In the genomic region with DNA sequence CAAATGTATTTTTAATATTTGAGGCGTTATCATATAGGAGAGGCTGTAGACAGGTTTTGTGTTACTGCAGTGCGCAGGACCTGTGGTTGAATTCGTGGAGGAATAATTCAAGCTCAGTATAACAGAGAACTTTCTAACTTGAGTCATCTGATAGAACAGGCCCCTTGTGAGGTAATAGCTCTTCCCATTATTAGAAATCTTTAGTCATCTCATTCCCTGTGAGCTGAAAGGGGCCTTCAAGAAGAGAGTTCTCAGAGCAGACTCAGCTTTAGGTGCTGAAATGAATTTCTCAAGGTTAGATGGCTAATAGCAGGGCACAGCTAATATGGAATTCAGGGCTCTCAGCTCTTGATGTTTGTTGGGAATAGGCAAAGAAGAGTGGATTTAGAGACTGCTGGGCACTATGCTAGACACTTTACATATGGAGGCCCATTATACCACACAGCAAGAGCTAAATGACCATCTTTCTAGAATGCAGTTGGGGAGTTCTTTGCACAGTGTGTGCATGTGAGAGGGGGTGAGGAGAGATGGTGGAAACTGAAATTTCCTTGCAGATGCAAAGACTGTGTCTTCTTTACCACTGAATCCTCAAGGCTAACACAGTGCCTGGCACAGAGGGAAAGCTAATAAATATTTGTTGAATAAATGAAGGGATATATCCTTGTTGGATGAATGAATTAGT, we compare ENCODE assay signal across 16 cellular contexts.
DNase-seq lines count a peak whose midpoint lies in the region; TF ChIP-seq lines count a peak whose summit lies in the region.
"Had no signal": no experiment of that assay in that cellular context is flagged by ENCODE, and none has a peak within 500 bp of the region (broad histone marks: within the 10 kb centered on the region; RNA-seq: fewer than 3 reads in every experiment).

No MANE protein-coding gene starts in this region.

- H3K4me3 ChIP-seq in fibroblast of the aortic adventitia (ENCODE audit: low read depth, low read length): no peak overlapping the region
- H3K4me3 ChIP-seq: suprapubic skin had no signal

- peaks cover 10% of the 10 kb centered on the region for H3K36me3 Mint-ChIP-seq in T-helper 2 cell treated with Interferon-gamma antibody and Interleukin-4, amounts not matched to agents 5 μg/mL and 100 μg/mL, for 36 hours (ENCODE audit: low read depth)
- H3K36me3 Mint-ChIP-seq in activated CD4-positive, alpha-beta memory T cell treated with anti-CD3 and anti-CD28 coated beads for 36 hours: peaks cover 21% of the 10 kb centered on the region
- peaks cover 0 to 3% (median 0%) of the 10 kb centered on the region in 3 donors for H3K36me3 Mint-ChIP-seq in immature natural killer cell

- no peak overlapping the region for H3K4me3 Mint-ChIP-seq in T-helper 2 cell treated with Interferon-gamma antibody and Interleukin-4, amounts not matched to agents 5 μg/mL and 100 μg/mL, for 36 hours
- no peak overlapping the region for H3K4me3 Mint-ChIP-seq in activated CD4-positive, alpha-beta memory T cell treated with anti-CD3 and anti-CD28 coated beads for 36 hours
- H3K4me3 Mint-ChIP-seq in immature natural killer cell: no peak overlapping the region

- no peaks in the 10 kb centered on the region for H3K27me3 Mint-ChIP-seq in T-helper 2 cell treated with Interferon-gamma antibody and Interleukin-4, amounts not matched to agents 5 μg/mL and 100 μg/mL, for 36 hours (ENCODE audit: low read depth)
- no peaks in the 10 kb centered on the region for H3K27me3 Mint-ChIP-seq in activated CD4-positive, alpha-beta memory T cell treated with anti-CD3 and anti-CD28 coated beads for 36 hours
- peaks cover 0 to 2% (median 2%) of the 10 kb centered on the region in 3 donors for H3K27me3 Mint-ChIP-seq in immature natural killer cell (ENCODE audit: low read depth in 3 of 3)

- TF ChIP-seq CTCF in GM20000 (IDR thresholded peaks at IDR 0.05; ENCODE audit: extremely low read depth, missing control alignments) (no peak), fibroblast of the aortic adventitia (IDR thresholded peaks at IDR 0.05; ENCODE audit: insufficient read depth, low read length) (no peak)

- DNase-seq in AG08395 (ENCODE audit: low spot score) (peak; percentile 12), GM20000 (ENCODE audit: low spot score) (peak; percentile 11), LHCN-M2 (ENCODE audit: low read depth) (peak; percentile 34), fibroblast of the aortic adventitia (ENCODE audit: low read depth) (peak; percentile 42), ecto neural progenitor cell (ENCODE audit: low spot score) (no peak), immature natural killer cell (no peak)
- no peak for DNase-seq in T-helper 2 cell treated with Interferon-gamma antibody and Interleukin-4, amounts not matched to agents 5 μg/mL and 100 μg/mL, for 36 hours (ENCODE audit: low spot score)
- no peak for DNase-seq in activated CD4-positive, alpha-beta memory T cell treated with anti-CD3 and anti-CD28 coated beads for 36 hours
- DNase-seq: activated CD4-positive, alpha-beta T cell treated with anti-CD3 and anti-CD28 coated beads, Interleukin-2, amount 50 U/mL, for 4 hours; Calu3; effector CD8-positive, alpha-beta T cell; kidney glomerular epithelial cell; NCI-H2029; T1000 had no signal

- peaks cover 7% of the 10 kb centered on the region for H3K9me3 Mint-ChIP-seq in T-helper 2 cell treated with Interferon-gamma antibody and Interleukin-4, amounts not matched to agents 5 μg/mL and 100 μg/mL, for 36 hours
- H3K9me3 Mint-ChIP-seq in activated CD4-positive, alpha-beta memory T cell treated with anti-CD3 and anti-CD28 coated beads for 36 hours: peaks cover 6% of the 10 kb centered on the region
- no peaks in the 10 kb centered on the region for H3K9me3 Mint-ChIP-seq in immature natural killer cell

- CTCF ChIA-PET in activated CD4-positive, alpha-beta memory T cell treated with anti-CD3 and anti-CD28 coated beads for 36 hours (lab: Charles Lee): no interaction called here

- peaks cover 3% of the 10 kb centered on the region for H3K4me1 Mint-ChIP-seq in T-helper 2 cell treated with Interferon-gamma antibody and Interleukin-4, amounts not matched to agents 5 μg/mL and 100 μg/mL, for 36 hours (ENCODE audit: low read depth)
- H3K4me1 Mint-ChIP-seq in activated CD4-positive, alpha-beta memory T cell treated with anti-CD3 and anti-CD28 coated beads for 36 hours (ENCODE audit: low read depth): peaks cover 10% of the 10 kb centered on the region
- H3K4me1 Mint-ChIP-seq in immature natural killer cell: no peaks in the 10 kb centered on the region

- intact Hi-C loops in activated CD4-positive, alpha-beta memory T cell treated with anti-CD3 and anti-CD28 coated beads for 36 hours (cut with micrococcal nuclease): no loop called here

- no peak overlapping the region for H3K27ac Mint-ChIP-seq in T-helper 2 cell treated with Interferon-gamma antibody and Interleukin-4, amounts not matched to agents 5 μg/mL and 100 μg/mL, for 36 hours
- H3K27ac Mint-ChIP-seq in activated CD4-positive, alpha-beta memory T cell treated with anti-CD3 and anti-CD28 coated beads for 36 hours: no peak overlapping the region
- no peak overlapping the region for H3K27ac Mint-ChIP-seq in immature natural killer cell
- H3K27ac Mint-ChIP-seq: activated T-helper 2 cell treated with anti-CD3 and anti-CD28 coated beads, Interferon-gamma antibody, Interleukin-2, Interleukin-4, amounts not matched to agents 10 μg/mL and 5 μg/mL and 100 μg/mL, durations not matched to agents 14 hours and 24 hours and 36 hours had no signal

- POLR2A ChIA-PET in activated CD4-positive, alpha-beta memory T cell treated with anti-CD3 and anti-CD28 coated beads for 36 hours (lab: Charles Lee): no interaction called here

Comparison
In these comparisons a context has a peak if more than half of its experiments do, and no peak if none do; other contexts are left out.
1. DNase-seq: peak in AG08395 (single experiment), GM20000 (single experiment), LHCN-M2 (single experiment) and fibroblast of the aortic adventitia (single experiment); none in T-helper 2 cell treated with Interferon-gamma antibody and Interleukin-4, amounts not matched to agents 5 μg/mL and 100 μg/mL, for 36 hours (single experiment), activated CD4-positive, alpha-beta memory T cell treated with anti-CD3 and anti-CD28 coated beads for 36 hours (single experiment), ecto neural progenitor cell (single experiment) and immature natural killer cell (0 of 3).